In the genomic region with DNA sequence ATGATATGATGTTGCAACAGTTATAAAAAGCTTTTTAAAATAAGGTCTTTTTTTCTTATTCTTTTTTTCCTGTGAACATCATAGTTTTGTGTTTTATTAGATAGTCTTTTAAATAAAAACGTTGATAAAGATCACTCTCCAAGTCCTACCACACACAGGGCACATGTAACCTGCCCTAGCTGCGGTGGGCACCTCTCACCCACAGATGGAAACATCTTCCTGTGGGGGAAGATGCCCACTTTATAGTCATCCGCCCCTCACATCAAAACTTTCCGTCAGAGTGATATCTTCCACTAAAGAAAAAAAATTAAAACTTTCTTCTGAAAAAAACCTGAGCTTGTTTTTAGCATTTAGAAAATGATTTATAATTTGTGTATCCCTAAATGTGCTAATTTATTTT, we compare ENCODE assay signal across 20 cellular contexts. TPM values are rescaled to one million over a fixed set of nuclear protein-coding genes. Genes with fewer than 3 reads are reported as not detected.
DNase-seq lines count a peak whose midpoint lies in the region; ATAC-seq, FAIRE-seq and TF ChIP-seq lines count a peak whose summit lies in the region.
"Had no signal": no experiment of that assay in that cellular context is flagged by ENCODE, and none has a peak within 500 bp of the region (broad histone marks: within the 10 kb centered on the region; RNA-seq: fewer than 3 reads in every experiment).

No MANE protein-coding gene starts in this region.

- intact Hi-C loops in activated CD8-positive, alpha-beta T cell treated with anti-CD3 and anti-CD28 coated beads for 36 hours (cut with micrococcal nuclease): loop anchor here (5.0 kb wide), 1 partner anchor 36 kb away; no protein-coding TSS in a partner anchor
- intact Hi-C loops in pancreas (cut with DNase I): no loop called here

- H3K27me3 Mint-ChIP-seq in CD8-positive, alpha-beta memory T cell: no peaks in the 10 kb centered on the region
- H3K27me3 Mint-ChIP-seq in activated CD8-positive, alpha-beta T cell treated with anti-CD3 and anti-CD28 coated beads for 36 hours: no peaks in the 10 kb centered on the region
- H3K27me3 Mint-ChIP-seq in activated naive CD4-positive, alpha-beta T cell treated with anti-CD3 and anti-CD28 coated beads, Interleukin-2, amount 50 U/mL, for 24 hours: no peaks in the 10 kb centered on the region

- CTCF ChIA-PET in CD8-positive, alpha-beta memory T cell (lab: Charles Lee): interaction anchor here (1.3 to 2.1 kb wide), 3 partner anchors 15 to 26 kb away, joined by 3 to 9 read pairs (median 4); partner anchors contain the start of gene TNFRSF9
- CTCF ChIA-PET in activated CD8-positive, alpha-beta T cell treated with anti-CD3 and anti-CD28 coated beads for 36 hours (lab: Charles Lee): interaction anchor here (0.7 to 4.8 kb wide), 9 partner anchors 9 to 395 kb away, joined by 3 to 23 read pairs (median 3); no protein-coding TSS in a partner anchor

- POLR2A ChIA-PET in CD8-positive, alpha-beta memory T cell (lab: Charles Lee): interaction anchor here (0.8 kb wide), 1 partner anchor 16 kb away, joined by 3 read pairs; no protein-coding TSS in a partner anchor
- POLR2A ChIA-PET in activated CD8-positive, alpha-beta T cell treated with anti-CD3 and anti-CD28 coated beads for 36 hours (lab: Charles Lee): interaction anchor here (1.0 to 6.8 kb wide), 9 partner anchors 9 to 133 kb away, joined by 3 to 32 read pairs (median 4); partner anchors contain the start of genes PARK7 and TNFRSF9

- no peak for TF ChIP-seq CTCF in activated CD8-positive, alpha-beta T cell treated with anti-CD3 and anti-CD28 coated beads for 36 hours (IDR thresholded peaks at IDR 0.05)
- no peak for TF ChIP-seq CTCF in pancreas (IDR thresholded peaks at IDR 0.05)

- 49 to 61% methylated on average over 4 of the region's 4 CpGs for WGBS in pancreas, 2 donors

- H3K27ac Mint-ChIP-seq in CD8-positive, alpha-beta memory T cell: peak overlapping the region in 6 of 8 donors; percentile 4 to 85 (median 39)
- peak overlapping the region; percentile 93 for H3K27ac Mint-ChIP-seq in activated CD8-positive, alpha-beta T cell treated with anti-CD3 and anti-CD28 coated beads for 36 hours
- peak overlapping the region; percentile 92 for H3K27ac Mint-ChIP-seq in activated naive CD4-positive, alpha-beta T cell treated with anti-CD3 and anti-CD28 coated beads, Interleukin-2, amount 50 U/mL, for 24 hours
- H3K27ac Mint-ChIP-seq: B cell had no signal

- H3K4me1 ChIP-seq in CD8-positive, alpha-beta memory T cell (ENCODE audit: insufficient read depth, low read length): peaks cover 7% of the 10 kb centered on the region
- no peaks in the 10 kb centered on the region for H3K4me1 ChIP-seq in pancreas
- H3K4me1 ChIP-seq: breast epithelium, right atrium auricular region, thyroid gland had no signal

- DNase-seq in CD8-positive, alpha-beta memory T cell: peak; percentile 15 to 76 (median 46)
- peak; percentile 81 for DNase-seq in activated CD8-positive, alpha-beta T cell treated with anti-CD3 and anti-CD28 coated beads for 36 hours
- DNase-seq in stimulated activated CD8-positive, alpha-beta memory T cell treated with anti-CD3 and anti-CD28 coated beads, Interleukin-12 subunit alpha, Interleukin-12 subunit beta, amount 100 ng/mL, for 4 hours (ENCODE audit: low read depth): peak; percentile 37
- DNase-seq in pancreas: no peak
- DNase-seq in NCI-H345 treated with DMSO at 0.1 percent for 48 hours (lab: John Stamatoyannopoulos, UW; ENCODE audit: unreplicated experiment): no peak
- no peak for DNase-seq in kidney glomerular epithelial cell (lab: John Stamatoyannopoulos, UW)
- DNase-seq: DMS153, heart right ventricle, NCI-H1930, NCI-H69, PC-3, thyroid gland had no signal

- no peak overlapping the region for H3K4me3 ChIP-seq in CD8-positive, alpha-beta memory T cell (ENCODE audit: low read length)
- H3K4me3 ChIP-seq in pancreas: no peak overlapping the region
- H3K4me3 ChIP-seq: breast epithelium, heart right ventricle, right atrium auricular region, SK-N-MC, thyroid gland had no signal

- H3K36me3 Mint-ChIP-seq in CD8-positive, alpha-beta memory T cell: peaks cover 0 to 3% (median 0%) of the 10 kb centered on the region in 3 donors
- H3K36me3 Mint-ChIP-seq in activated CD8-positive, alpha-beta T cell treated with anti-CD3 and anti-CD28 coated beads for 36 hours (ENCODE audit: low read depth): peaks cover 44% of the 10 kb centered on the region
- H3K36me3 Mint-ChIP-seq in activated naive CD4-positive, alpha-beta T cell treated with anti-CD3 and anti-CD28 coated beads, Interleukin-2, amount 50 U/mL, for 24 hours: peaks cover 15% of the 10 kb centered on the region

- no peak for FAIRE-seq in pancreas (lab: Jason Lieb, UNC)

- no peaks in the 10 kb centered on the region for H3K27me3 ChIP-seq in CD8-positive, alpha-beta memory T cell (ENCODE audit: insufficient read depth, low read length, poor library complexity, severe bottlenecking)
- no peaks in the 10 kb centered on the region for H3K27me3 ChIP-seq in pancreas
- H3K27me3 ChIP-seq: breast epithelium, right atrium auricular region, thyroid gland had no signal

- H3K9me3 ChIP-seq in CD8-positive, alpha-beta memory T cell (ENCODE audit: low read length): no peaks in the 10 kb centered on the region
- H3K9me3 ChIP-seq in pancreas: no peaks in the 10 kb centered on the region
- H3K9me3 ChIP-seq: breast epithelium, heart right ventricle, neutrophil, right atrium auricular region, thyroid gland had no signal

- H3K4me3 Mint-ChIP-seq in CD8-positive, alpha-beta memory T cell: peak overlapping the region; percentile 8 to 89 (median 64)
- H3K4me3 Mint-ChIP-seq in activated CD8-positive, alpha-beta T cell treated with anti-CD3 and anti-CD28 coated beads for 36 hours: peak overlapping the region; percentile 57
- H3K4me3 Mint-ChIP-seq in activated naive CD4-positive, alpha-beta T cell treated with anti-CD3 and anti-CD28 coated beads, Interleukin-2, amount 50 U/mL, for 24 hours: peak overlapping the region; percentile 61
- H3K4me3 Mint-ChIP-seq: B cell had no signal

- peak; percentile 37 for ATAC-seq in activated CD8-positive, alpha-beta T cell treated with anti-CD3 and anti-CD28 coated beads for 36 hours
- no peak for ATAC-seq in pancreas
- no peak for ATAC-seq in GM18520 (IDR thresholded peaks at IDR 0.05; ENCODE audit: unreplicated experiment)
- ATAC-seq: HCT116, heart right ventricle, PC-3 had no signal

- peaks cover 41 to 48% (median 47%) of the 10 kb centered on the region in 3 donors for H3K4me1 Mint-ChIP-seq in CD8-positive, alpha-beta memory T cell
- peaks cover 64% of the 10 kb centered on the region for H3K4me1 Mint-ChIP-seq in activated CD8-positive, alpha-beta T cell treated with anti-CD3 and anti-CD28 coated beads for 36 hours (ENCODE audit: low read depth)
- peaks cover 67% of the 10 kb centered on the region for H3K4me1 Mint-ChIP-seq in activated naive CD4-positive, alpha-beta T cell treated with anti-CD3 and anti-CD28 coated beads, Interleukin-2, amount 50 U/mL, for 24 hours

- H3K27ac ChIP-seq in CD8-positive, alpha-beta memory T cell (ENCODE audit: low read depth, low read length): no peak overlapping the region
- H3K27ac ChIP-seq in pancreas: no peak overlapping the region
- H3K27ac ChIP-seq: breast epithelium, heart right ventricle, neutrophil, right atrium auricular region, SK-N-MC, thyroid gland had no signal

- no peaks in the 10 kb centered on the region for H3K36me3 ChIP-seq in CD8-positive, alpha-beta memory T cell (ENCODE audit: insufficient read depth, low read length)
- no peaks in the 10 kb centered on the region for H3K36me3 ChIP-seq in pancreas
- H3K36me3 ChIP-seq: breast epithelium, heart right ventricle, neutrophil, right atrium auricular region, thyroid gland had no signal

- H3K9me3 Mint-ChIP-seq in CD8-positive, alpha-beta memory T cell: no peaks in the 10 kb centered on the region
- H3K9me3 Mint-ChIP-seq in activated CD8-positive, alpha-beta T cell treated with anti-CD3 and anti-CD28 coated beads for 36 hours: no peaks in the 10 kb centered on the region
- no peaks in the 10 kb centered on the region for H3K9me3 Mint-ChIP-seq in activated naive CD4-positive, alpha-beta T cell treated with anti-CD3 and anti-CD28 coated beads, Interleukin-2, amount 50 U/mL, for 24 hours

RNA-seq across cellular contexts. Expression of gene TNFRSF9, which starts 24.8 kb away (rescaled TPM):
- total RNA-seq in CD8-positive, alpha-beta memory T cell: 100 to 1,000 TPM; 273 to 279 TPM
- polyA plus RNA-seq in CD8-positive, alpha-beta memory T cell: 14.4 TPM
- 100 to 1,000 TPM; 214 to 219 TPM for total RNA-seq in activated CD8-positive, alpha-beta T cell treated with anti-CD3 and anti-CD28 coated beads for 36 hours
- 1 to 10 TPM in 1 of 6 donors, under 1 TPM in 3, not detected in 2; 0.08 to 1.4 (median 0.49) TPM for total RNA-seq in pancreas
- polyA plus RNA-seq in pancreas: under 1 TPM in 1 of 2 donors, not detected in 1; 0.27 TPM
- total RNA-seq: right atrium auricular region had no signal

RNA-seq across cellular contexts. Expression of gene PARK7, which starts 45.7 kb away (rescaled TPM):
- 100 to 1,000 TPM; 583 to 628 TPM for total RNA-seq in CD8-positive, alpha-beta memory T cell
- polyA plus RNA-seq in CD8-positive, alpha-beta memory T cell: 396 TPM
- total RNA-seq in activated CD8-positive, alpha-beta T cell treated with anti-CD3 and anti-CD28 coated beads for 36 hours: 100 to 1,000 TPM; 539 to 552 TPM
- total RNA-seq in pancreas: 100 to 1,000 TPM in 5 of 6 donors, 10 to 100 TPM in 1; 99.8 to 143 (median 134) TPM
- 100 to 1,000 TPM; 174 to 176 TPM for polyA plus RNA-seq in pancreas

Comparison
In these comparisons a context has a peak if more than half of its experiments do, and no peak if none do; other contexts are left out.
1. DNase-seq: peak in CD8-positive, alpha-beta memory T cell (5 of 5), activated CD8-positive, alpha-beta T cell treated with anti-CD3 and anti-CD28 coated beads for 36 hours (single experiment) and stimulated activated CD8-positive, alpha-beta memory T cell treated with anti-CD3 and anti-CD28 coated beads, Interleukin-12 subunit alpha, Interleukin-12 subunit beta, amount 100 ng/mL, for 4 hours (single experiment); none in pancreas (0 of 6), NCI-H345 treated with DMSO at 0.1 percent for 48 hours (single experiment) and kidney glomerular epithelial cell (single experiment).
2. H3K27ac Mint-ChIP-seq: peak in every context shown above with its lines; median percentile 93 in activated CD8-positive, alpha-beta T cell treated with anti-CD3 and anti-CD28 coated beads for 36 hours; 92 in activated naive CD4-positive, alpha-beta T cell treated with anti-CD3 and anti-CD28 coated beads, Interleukin-2, amount 50 U/mL, for 24 hours; 39 in CD8-positive, alpha-beta memory T cell.
3. RNA of gene TNFRSF9, which starts 24.8 kb away (total RNA-seq): 273 to 279 TPM in CD8-positive, alpha-beta memory T cell and 214 to 219 TPM in activated CD8-positive, alpha-beta T cell treated with anti-CD3 and anti-CD28 coated beads for 36 hours; 0.08 to 1.4 TPM in pancreas; every median in the first group is over 10 times any median in the second.
4. Peak in every context shown above with its lines, with median percentiles within 50 percentile points of each other: H3K4me3 Mint-ChIP-seq.